In the genomic region with DNA sequence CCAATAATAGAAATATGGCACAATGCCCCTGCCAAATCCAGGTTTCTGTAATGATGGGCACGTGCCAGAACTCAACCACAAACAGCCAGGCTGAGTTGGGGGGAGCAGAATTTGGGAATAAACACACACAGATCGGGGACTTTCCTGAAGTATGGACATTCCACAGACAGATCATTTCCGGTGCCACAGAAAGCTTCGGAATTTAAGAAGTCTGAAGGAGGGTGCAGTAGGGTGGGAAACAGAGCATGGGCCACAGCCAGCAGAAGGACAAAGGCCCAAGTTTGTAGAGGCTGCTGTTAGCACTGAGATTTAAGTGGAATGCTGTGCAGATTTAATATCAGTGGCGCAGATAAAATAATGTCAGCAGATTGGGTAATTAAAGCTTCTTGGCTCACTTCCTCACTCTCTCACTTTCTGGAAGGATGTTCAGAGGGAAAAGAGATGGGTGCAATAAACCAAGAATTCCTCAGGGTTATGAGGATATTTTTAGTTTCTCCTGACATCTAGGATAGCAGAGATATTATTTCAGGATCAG, we compare ENCODE assay signal across 12 cellular contexts.
DNase-seq lines count a peak whose midpoint lies in the region; ATAC-seq and TF ChIP-seq lines count a peak whose summit lies in the region.
"Had no signal": no experiment of that assay in that cellular context is flagged by ENCODE, and none has a peak within 500 bp of the region (broad histone marks: within the 10 kb centered on the region; RNA-seq: fewer than 3 reads in every experiment).

No MANE protein-coding gene starts in this region.

- H3K27me3 ChIP-seq in osteoblast (ENCODE audit: insufficient read depth, low read length) = no peaks in the 10 kb centered on the region
- H3K27me3 ChIP-seq in MM.1S (replicated peaks; ENCODE audit: insufficient read depth, low read length) = no peaks in the 10 kb centered on the region
- H3K27me3 ChIP-seq: BLaER1 treated with 17β-estradiol and CSF1 and Interleukin-3, amounts not matched to agents 10 nM and 100 nM; foreskin keratinocyte; right lobe of liver had no signal

- H3K79me2 ChIP-seq in osteoblast (ENCODE audit: insufficient read depth, low read length) (peaks cover 20% of the 10 kb centered on the region), MM.1S (ENCODE audit: low read length) (no peaks in the 10 kb centered on the region)

- no peaks in the 10 kb centered on the region for H3K9me2 ChIP-seq in MM.1S (replicated peaks; ENCODE audit: insufficient read depth, low read length)

- in situ Hi-C loops in G401 (cut with HindIII; ENCODE audit: low sequenced_read_pairs) = no loop called here

- peaks cover 37% of the 10 kb centered on the region for H3K36me3 ChIP-seq in osteoblast (ENCODE audit: insufficient read depth, low read length)
- no peaks in the 10 kb centered on the region for H3K36me3 ChIP-seq in MM.1S (replicated peaks; ENCODE audit: insufficient read depth, low read length)
- H3K36me3 ChIP-seq: right lobe of liver had no signal

- H3K27ac ChIP-seq in osteoblast (ENCODE audit: low read depth, low read length) = peak overlapping the region; percentile 90
- no peak overlapping the region for H3K27ac ChIP-seq in MM.1S (ENCODE audit: low read length)
- H3K27ac ChIP-seq: BLaER1 treated with 17β-estradiol and CSF1 and Interleukin-3, amounts not matched to agents 10 nM and 100 nM; foreskin keratinocyte had no signal

- H4K20me1 ChIP-seq in osteoblast (ENCODE audit: insufficient read depth, low read length) (no peaks in the 10 kb centered on the region), MM.1S (ENCODE audit: insufficient read depth, low read length) (no peaks in the 10 kb centered on the region)
- H4K20me1 ChIP-seq: BLaER1 treated with 17β-estradiol and CSF1 and Interleukin-3, amounts not matched to agents 10 nM and 100 nM had no signal

- H3K4me3 ChIP-seq in AG09309 (ENCODE audit: control insufficient read depth, low read depth, low read length) = no peak overlapping the region
- no peak overlapping the region for H3K4me3 ChIP-seq in osteoblast (ENCODE audit: insufficient read depth, low read length)
- H3K4me3 ChIP-seq in MM.1S (ENCODE audit: low read length) = no peak overlapping the region
- H3K4me3 ChIP-seq: BLaER1 treated with 17β-estradiol and CSF1 and Interleukin-3, amounts not matched to agents 10 nM and 100 nM; right lobe of liver had no signal

- H3K4me2 ChIP-seq in osteoblast (ENCODE audit: insufficient read depth, low read length) (peak overlapping the region; percentile 42), MM.1S (ENCODE audit: low read depth, low read length) (no peak overlapping the region)
- H3K4me2 ChIP-seq: BLaER1 treated with 17β-estradiol and CSF1 and Interleukin-3, amounts not matched to agents 10 nM and 100 nM had no signal

- TF ChIP-seq CTCF in AG09309 (IDR thresholded peaks at IDR 0.05; ENCODE audit: control insufficient read depth, insufficient read depth, low read depth, low read length, missing control alignments) (no peak), osteoblast (IDR thresholded peaks at IDR 0.05; ENCODE audit: extremely low read depth, low read depth, low read length) (no peak), MM.1S (IDR thresholded peaks at IDR 0.05; ENCODE audit: low read length) (no peak)

- ATAC-seq in HG03196 (IDR thresholded peaks at IDR 0.05; ENCODE audit: unreplicated experiment) = no peak
- no peak for ATAC-seq in HG03025 (IDR thresholded peaks at IDR 0.05; ENCODE audit: low FRiP score, unreplicated experiment)
- ATAC-seq: foreskin keratinocyte had no signal

- H3K9me3 ChIP-seq in osteoblast (ENCODE audit: low read depth, low read length) (no peaks in the 10 kb centered on the region), MM.1S (replicated peaks; ENCODE audit: insufficient read depth, low read length) (no peaks in the 10 kb centered on the region)
- H3K9me3 ChIP-seq: right lobe of liver had no signal

- no peaks in the 10 kb centered on the region for H3F3A ChIP-seq in MM.1S (ENCODE audit: insufficient read depth, low read length)

- peaks cover 57% of the 10 kb centered on the region for H3K4me1 ChIP-seq in osteoblast (ENCODE audit: insufficient read depth, low read length)
- no peaks in the 10 kb centered on the region for H3K4me1 ChIP-seq in MM.1S (ENCODE audit: low read length)
- H3K4me1 ChIP-seq: BLaER1 treated with 17β-estradiol and CSF1 and Interleukin-3, amounts not matched to agents 10 nM and 100 nM; right lobe of liver had no signal

- no peak overlapping the region for H3K9ac ChIP-seq in MM.1S (ENCODE audit: low read length)
- H3K9ac ChIP-seq: BLaER1 treated with 17β-estradiol and CSF1 and Interleukin-3, amounts not matched to agents 10 nM and 100 nM had no signal

- peak; percentile 95 for DNase-seq in AG09309 (ENCODE audit: low read depth)
- DNase-seq in NCI-H226 = peak; percentile 74
- peak; percentile 54 for DNase-seq in dedifferentiated amniotic fluid mesenchymal stem cell (ENCODE audit: extremely low spot score)
- DNase-seq in osteoblast (ENCODE audit: insufficient read length, low spot score, missing footprints) = no peak
- no peak for DNase-seq in G401 (ENCODE audit: low spot score)
- no peak for DNase-seq in MM.1S
- DNase-seq: foreskin keratinocyte; NK-92 treated with Interleukin-12 subunit alpha and Interleukin-12 subunit beta, amount 100 ng/mL, for 24 hours; right lobe of liver had no signal

- no peak overlapping the region for H2AFZ ChIP-seq in osteoblast (ENCODE audit: low read length)
- no peak overlapping the region for H2AFZ ChIP-seq in MM.1S (ENCODE audit: low read length)

Comparison
In these comparisons a context has a peak if more than half of its experiments do, and no peak if none do; other contexts are left out.
1. DNase-seq: peak in AG09309 (single experiment), NCI-H226 (single experiment) and dedifferentiated amniotic fluid mesenchymal stem cell (single experiment); none in osteoblast (single experiment), G401 (single experiment) and MM.1S (single experiment).